Comparison of ENCODE assay signal across 1 cellular context in the genomic region with DNA sequence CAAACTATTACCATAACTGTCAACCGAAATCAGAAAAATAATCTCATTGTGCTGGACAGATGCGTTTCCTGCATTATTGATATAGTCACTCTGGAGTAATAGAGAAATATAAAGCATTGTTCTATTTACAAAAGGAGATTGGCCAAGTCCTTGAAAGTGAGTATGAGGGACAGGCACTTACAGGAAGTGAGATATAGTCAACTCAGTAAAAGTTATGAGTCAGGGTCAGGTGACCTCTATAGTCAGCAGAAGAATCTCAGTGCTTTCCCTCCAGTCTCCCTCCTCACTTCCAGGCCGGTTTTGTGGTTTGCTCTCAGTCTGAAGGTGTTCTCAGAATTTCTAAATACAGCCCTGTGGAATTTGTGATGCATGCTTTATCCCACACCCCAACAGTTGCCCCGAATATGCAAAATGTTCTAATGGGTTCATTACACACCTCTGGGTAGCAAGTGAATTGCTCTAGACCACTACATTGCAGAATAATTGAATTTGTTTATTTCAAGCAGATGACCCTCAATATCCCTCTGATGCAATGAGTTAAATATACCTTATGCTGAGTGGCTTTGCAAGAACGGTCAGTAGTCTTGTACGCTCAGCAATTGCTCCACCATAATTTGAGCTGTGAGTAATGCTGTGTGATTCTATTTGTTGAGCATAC.
TF ChIP-seq lines count a peak whose summit lies in the region.

No MANE protein-coding gene starts in this region.

TF ChIP-seq in K562, 482 proteins besides CTCF, POLR2A, EP300 and RAD21 (continued from another document and continues in another):
- TF ChIP-seq, protein P1, sequence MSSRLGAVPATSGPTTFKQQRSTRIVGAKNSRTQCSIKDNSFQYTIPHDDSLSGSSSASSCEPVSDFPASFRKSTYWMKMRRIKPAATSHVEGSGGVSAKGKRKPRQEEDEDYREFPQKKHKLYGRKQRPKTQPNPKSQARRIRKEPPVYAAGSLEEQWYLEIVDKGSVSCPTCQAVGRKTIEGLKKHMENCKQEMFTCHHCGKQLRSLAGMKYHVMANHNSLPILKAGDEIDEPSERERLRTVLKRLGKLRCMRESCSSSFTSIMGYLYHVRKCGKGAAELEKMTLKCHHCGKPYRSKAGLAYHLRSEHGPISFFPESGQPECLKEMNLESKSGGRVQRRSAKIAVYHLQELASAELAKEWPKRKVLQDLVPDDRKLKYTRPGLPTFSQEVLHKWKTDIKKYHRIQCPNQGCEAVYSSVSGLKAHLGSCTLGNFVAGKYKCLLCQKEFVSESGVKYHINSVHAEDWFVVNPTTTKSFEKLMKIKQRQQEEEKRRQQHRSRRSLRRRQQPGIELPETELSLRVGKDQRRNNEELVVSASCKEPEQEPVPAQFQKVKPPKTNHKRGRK (tag; IDR thresholded peaks at IDR 0.05), result no peak
- TF ChIP-seq KDM1A (IDR thresholded peaks at IDR 0.05) (peak in 1 of 2 experiments; percentile 50; a peak in 1 of 4 replicates), SMAD1 (IDR thresholded peaks at IDR 0.05; ENCODE audit: low read depth, low read length, partially characterized antibody) (no peak), TBL1XR1 (IDR thresholded peaks at IDR 0.05; ENCODE audit: low read length in 2 of 2) (no peak), FOSL1 (tag; conservative IDR thresholded peaks at IDR 0.05) (peak; percentile 87), NFE2 (IDR thresholded peaks at IDR 0.05; ENCODE audit: low read depth) (peak; percentile 12; the same call in 1 of the 2 replicates), PHB (CRISPR knock-in tag; IDR thresholded peaks at IDR 0.05) (no peak), ZKSCAN1 (IDR thresholded peaks at IDR 0.05; ENCODE audit: low read depth, low read length) (no peak), TCF3 (CRISPR knock-in tag; IDR thresholded peaks at IDR 0.05) (no peak), GABPA (tag; conservative IDR thresholded peaks at IDR 0.05; ENCODE audit: low read depth) (peak; percentile 58), ZNF766 (CRISPR knock-in tag; conservative IDR thresholded peaks at IDR 0.05) (no peak), SMARCA4 (IDR thresholded peaks at IDR 0.05) (0 out of 2 replicates have a peak, but pooled peaks have one; percentile 19), CCNT2 (IDR thresholded peaks at IDR 0.05; ENCODE audit: borderline replicate concordance, extremely low read depth, insufficient read length, low read depth, low read length) (no peak), ETV1 (tag; conservative IDR thresholded peaks at IDR 0.05; ENCODE audit: low read depth) (peak; percentile 52; the same call in 1 of the 2 replicates), NR2C1 (IDR thresholded peaks at IDR 0.05) (no peak), NR2C1 (tag; IDR thresholded peaks at IDR 0.05) (no peak), MEIS2 (IDR thresholded peaks at IDR 0.05; ENCODE audit: partially characterized antibody) (peak; percentile 32), ZNF717 (CRISPR knock-in tag; IDR thresholded peaks at IDR 0.05) (no peak), ZNF124 (CRISPR knock-in tag; IDR thresholded peaks at IDR 0.05) (no peak), U2AF2 (optimal IDR thresholded peaks at IDR 0.05; ENCODE audit: low read depth, low read length) (no peak), ZNF507 (tag; conservative IDR thresholded peaks at IDR 0.05) (no peak), ZNF830 (CRISPR knock-in tag; IDR thresholded peaks at IDR 0.05) (no peak), TFAM (CRISPR knock-in tag; conservative IDR thresholded peaks at IDR 0.05) (no peak), HSF4 (CRISPR knock-in tag; IDR thresholded peaks at IDR 0.05; ENCODE audit: borderline replicate concordance) (no peak), MAFF (IDR thresholded peaks at IDR 0.05; ENCODE audit: low read length) (no peak; the same call in 1 of the 2 replicates), KAT7 (CRISPR knock-in tag; IDR thresholded peaks at IDR 0.05; ENCODE audit: borderline replicate concordance) (no peak), ZNF57 (CRISPR knock-in tag; IDR thresholded peaks at IDR 0.05) (peak; percentile 69; the same call in 1 of the 2 replicates), STAT5B (CRISPR knock-in tag; IDR thresholded peaks at IDR 0.05) (no peak), ZNF384 (IDR thresholded peaks at IDR 0.05; ENCODE audit: low read depth, low read length) (no peak), ZNF707 (CRISPR knock-in tag; conservative IDR thresholded peaks at IDR 0.05) (no peak)
- TF ChIP-seq, protein P2, sequence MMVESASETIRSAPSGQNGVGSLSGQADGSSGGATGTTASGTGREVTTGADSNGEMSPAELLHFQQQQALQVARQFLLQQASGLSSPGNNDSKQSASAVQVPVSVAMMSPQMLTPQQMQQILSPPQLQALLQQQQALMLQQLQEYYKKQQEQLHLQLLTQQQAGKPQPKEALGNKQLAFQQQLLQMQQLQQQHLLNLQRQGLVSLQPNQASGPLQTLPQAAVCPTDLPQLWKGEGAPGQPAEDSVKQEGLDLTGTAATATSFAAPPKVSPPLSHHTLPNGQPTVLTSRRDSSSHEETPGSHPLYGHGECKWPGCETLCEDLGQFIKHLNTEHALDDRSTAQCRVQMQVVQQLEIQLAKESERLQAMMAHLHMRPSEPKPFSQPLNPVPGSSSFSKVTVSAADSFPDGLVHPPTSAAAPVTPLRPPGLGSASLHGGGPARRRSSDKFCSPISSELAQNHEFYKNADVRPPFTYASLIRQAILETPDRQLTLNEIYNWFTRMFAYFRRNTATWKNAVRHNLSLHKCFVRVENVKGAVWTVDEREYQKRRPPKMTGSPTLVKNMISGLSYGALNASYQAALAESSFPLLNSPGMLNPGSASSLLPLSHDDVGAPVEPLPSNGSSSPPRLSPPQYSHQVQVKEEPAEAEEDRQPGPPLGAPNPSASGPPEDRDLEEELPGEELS (CRISPR knock-in tag; IDR thresholded peaks at IDR 0.05; ENCODE audit: borderline replicate concordance), result no peak
- TF ChIP-seq, protein P3, sequence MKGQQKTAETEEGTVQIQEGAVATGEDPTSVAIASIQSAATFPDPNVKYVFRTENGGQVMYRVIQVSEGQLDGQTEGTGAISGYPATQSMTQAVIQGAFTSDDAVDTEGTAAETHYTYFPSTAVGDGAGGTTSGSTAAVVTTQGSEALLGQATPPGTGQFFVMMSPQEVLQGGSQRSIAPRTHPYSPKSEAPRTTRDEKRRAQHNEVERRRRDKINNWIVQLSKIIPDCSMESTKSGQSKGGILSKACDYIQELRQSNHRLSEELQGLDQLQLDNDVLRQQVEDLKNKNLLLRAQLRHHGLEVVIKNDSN (CRISPR knock-in tag; IDR thresholded peaks at IDR 0.05), result peak; percentile 37; the same call in 1 of the 2 replicates
- TF ChIP-seq, protein P4, sequence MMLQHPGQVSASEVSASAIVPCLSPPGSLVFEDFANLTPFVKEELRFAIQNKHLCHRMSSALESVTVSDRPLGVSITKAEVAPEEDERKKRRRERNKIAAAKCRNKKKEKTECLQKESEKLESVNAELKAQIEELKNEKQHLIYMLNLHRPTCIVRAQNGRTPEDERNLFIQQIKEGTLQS (IDR thresholded peaks at IDR 0.05), result peak; percentile 56
- TF ChIP-seq, protein P4 (CRISPR knock-in tag; conservative IDR thresholded peaks at IDR 0.05), result no peak
- TF ChIP-seq, protein P5, sequence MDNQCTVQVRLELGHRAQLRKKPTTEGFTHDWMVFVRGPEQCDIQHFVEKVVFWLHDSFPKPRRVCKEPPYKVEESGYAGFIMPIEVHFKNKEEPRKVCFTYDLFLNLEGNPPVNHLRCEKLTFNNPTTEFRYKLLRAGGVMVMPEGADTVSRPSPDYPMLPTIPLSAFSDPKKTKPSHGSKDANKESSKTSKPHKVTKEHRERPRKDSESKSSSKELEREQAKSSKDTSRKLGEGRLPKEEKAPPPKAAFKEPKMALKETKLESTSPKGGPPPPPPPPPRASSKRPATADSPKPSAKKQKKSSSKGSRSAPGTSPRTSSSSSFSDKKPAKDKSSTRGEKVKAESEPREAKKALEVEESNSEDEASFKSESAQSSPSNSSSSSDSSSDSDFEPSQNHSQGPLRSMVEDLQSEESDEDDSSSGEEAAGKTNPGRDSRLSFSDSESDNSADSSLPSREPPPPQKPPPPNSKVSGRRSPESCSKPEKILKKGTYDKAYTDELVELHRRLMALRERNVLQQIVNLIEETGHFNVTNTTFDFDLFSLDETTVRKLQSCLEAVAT (IDR thresholded peaks at IDR 0.05), result no peak
- TF ChIP-seq, protein P6, sequence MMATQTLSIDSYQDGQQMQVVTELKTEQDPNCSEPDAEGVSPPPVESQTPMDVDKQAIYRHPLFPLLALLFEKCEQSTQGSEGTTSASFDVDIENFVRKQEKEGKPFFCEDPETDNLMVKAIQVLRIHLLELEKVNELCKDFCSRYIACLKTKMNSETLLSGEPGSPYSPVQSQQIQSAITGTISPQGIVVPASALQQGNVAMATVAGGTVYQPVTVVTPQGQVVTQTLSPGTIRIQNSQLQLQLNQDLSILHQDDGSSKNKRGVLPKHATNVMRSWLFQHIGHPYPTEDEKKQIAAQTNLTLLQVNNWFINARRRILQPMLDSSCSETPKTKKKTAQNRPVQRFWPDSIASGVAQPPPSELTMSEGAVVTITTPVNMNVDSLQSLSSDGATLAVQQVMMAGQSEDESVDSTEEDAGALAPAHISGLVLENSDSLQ (IDR thresholded peaks at IDR 0.05), result peak; percentile 84
- TF ChIP-seq, protein P7, sequence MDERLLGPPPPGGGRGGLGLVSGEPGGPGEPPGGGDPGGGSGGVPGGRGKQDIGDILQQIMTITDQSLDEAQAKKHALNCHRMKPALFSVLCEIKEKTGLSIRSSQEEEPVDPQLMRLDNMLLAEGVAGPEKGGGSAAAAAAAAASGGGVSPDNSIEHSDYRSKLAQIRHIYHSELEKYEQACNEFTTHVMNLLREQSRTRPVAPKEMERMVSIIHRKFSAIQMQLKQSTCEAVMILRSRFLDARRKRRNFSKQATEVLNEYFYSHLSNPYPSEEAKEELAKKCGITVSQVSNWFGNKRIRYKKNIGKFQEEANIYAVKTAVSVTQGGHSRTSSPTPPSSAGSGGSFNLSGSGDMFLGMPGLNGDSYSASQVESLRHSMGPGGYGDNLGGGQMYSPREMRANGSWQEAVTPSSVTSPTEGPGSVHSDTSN (CRISPR knock-in tag; IDR thresholded peaks at IDR 0.05; ENCODE audit: low read depth), result no peak
- TF ChIP-seq, protein P7 (tag; conservative IDR thresholded peaks at IDR 0.05; ENCODE audit: low read depth), result peak; percentile 49
- TF ChIP-seq, protein P8, sequence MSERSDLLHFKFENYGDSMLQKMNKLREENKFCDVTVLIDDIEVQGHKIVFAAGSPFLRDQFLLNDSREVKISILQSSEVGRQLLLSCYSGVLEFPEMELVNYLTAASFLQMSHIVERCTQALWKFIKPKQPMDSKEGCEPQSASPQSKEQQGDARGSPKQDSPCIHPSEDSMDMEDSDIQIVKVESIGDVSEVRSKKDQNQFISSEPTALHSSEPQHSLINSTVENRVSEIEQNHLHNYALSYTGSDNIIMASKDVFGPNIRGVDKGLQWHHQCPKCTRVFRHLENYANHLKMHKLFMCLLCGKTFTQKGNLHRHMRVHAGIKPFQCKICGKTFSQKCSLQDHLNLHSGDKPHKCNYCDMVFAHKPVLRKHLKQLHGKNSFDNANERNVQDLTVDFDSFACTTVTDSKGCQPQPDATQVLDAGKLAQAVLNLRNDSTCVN (CRISPR knock-in tag; IDR thresholded peaks at IDR 0.05), result no peak
- TF ChIP-seq, protein P9, sequence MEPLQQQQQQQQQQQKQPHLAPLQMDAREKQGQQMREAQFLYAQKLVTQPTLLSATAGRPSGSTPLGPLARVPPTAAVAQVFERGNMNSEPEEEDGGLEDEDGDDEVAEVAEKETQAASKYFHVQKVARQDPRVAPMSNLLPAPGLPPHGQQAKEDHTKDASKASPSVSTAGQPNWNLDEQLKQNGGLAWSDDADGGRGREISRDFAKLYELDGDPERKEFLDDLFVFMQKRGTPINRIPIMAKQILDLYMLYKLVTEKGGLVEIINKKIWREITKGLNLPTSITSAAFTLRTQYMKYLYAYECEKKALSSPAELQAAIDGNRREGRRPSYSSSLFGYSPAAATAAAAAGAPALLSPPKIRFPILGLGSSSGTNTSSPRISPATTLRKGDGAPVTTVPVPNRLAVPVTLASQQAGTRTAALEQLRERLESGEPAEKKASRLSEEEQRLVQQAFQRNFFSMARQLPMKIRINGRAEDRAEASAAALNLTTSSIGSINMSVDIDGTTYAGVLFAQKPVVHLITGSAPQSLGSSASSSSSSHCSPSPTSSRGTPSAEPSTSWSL (CRISPR knock-in tag; IDR thresholded peaks at IDR 0.05; ENCODE audit: borderline replicate concordance), result no peak
- TF ChIP-seq, protein P10, sequence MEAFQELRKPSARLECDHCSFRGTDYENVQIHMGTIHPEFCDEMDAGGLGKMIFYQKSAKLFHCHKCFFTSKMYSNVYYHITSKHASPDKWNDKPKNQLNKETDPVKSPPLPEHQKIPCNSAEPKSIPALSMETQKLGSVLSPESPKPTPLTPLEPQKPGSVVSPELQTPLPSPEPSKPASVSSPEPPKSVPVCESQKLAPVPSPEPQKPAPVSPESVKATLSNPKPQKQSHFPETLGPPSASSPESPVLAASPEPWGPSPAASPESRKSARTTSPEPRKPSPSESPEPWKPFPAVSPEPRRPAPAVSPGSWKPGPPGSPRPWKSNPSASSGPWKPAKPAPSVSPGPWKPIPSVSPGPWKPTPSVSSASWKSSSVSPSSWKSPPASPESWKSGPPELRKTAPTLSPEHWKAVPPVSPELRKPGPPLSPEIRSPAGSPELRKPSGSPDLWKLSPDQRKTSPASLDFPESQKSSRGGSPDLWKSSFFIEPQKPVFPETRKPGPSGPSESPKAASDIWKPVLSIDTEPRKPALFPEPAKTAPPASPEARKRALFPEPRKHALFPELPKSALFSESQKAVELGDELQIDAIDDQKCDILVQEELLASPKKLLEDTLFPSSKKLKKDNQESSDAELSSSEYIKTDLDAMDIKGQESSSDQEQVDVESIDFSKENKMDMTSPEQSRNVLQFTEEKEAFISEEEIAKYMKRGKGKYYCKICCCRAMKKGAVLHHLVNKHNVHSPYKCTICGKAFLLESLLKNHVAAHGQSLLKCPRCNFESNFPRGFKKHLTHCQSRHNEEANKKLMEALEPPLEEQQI (IDR thresholded peaks at IDR 0.05), result 0 out of 2 replicates have a peak, but pooled peaks have one; percentile 52
- TF ChIP-seq, protein P11, sequence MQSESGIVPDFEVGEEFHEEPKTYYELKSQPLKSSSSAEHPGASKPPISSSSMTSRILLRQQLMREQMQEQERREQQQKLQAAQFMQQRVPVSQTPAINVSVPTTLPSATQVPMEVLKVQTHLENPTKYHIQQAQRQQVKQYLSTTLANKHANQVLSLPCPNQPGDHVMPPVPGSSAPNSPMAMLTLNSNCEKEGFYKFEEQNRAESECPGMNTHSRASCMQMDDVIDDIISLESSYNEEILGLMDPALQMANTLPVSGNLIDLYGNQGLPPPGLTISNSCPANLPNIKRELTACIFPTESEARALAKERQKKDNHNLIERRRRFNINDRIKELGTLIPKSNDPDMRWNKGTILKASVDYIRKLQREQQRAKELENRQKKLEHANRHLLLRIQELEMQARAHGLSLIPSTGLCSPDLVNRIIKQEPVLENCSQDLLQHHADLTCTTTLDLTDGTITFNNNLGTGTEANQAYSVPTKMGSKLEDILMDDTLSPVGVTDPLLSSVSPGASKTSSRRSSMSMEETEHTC (IDR thresholded peaks at IDR 0.05), result no peak
